Comparison of ENCODE assay signal across 8 cellular contexts in the genomic region with DNA sequence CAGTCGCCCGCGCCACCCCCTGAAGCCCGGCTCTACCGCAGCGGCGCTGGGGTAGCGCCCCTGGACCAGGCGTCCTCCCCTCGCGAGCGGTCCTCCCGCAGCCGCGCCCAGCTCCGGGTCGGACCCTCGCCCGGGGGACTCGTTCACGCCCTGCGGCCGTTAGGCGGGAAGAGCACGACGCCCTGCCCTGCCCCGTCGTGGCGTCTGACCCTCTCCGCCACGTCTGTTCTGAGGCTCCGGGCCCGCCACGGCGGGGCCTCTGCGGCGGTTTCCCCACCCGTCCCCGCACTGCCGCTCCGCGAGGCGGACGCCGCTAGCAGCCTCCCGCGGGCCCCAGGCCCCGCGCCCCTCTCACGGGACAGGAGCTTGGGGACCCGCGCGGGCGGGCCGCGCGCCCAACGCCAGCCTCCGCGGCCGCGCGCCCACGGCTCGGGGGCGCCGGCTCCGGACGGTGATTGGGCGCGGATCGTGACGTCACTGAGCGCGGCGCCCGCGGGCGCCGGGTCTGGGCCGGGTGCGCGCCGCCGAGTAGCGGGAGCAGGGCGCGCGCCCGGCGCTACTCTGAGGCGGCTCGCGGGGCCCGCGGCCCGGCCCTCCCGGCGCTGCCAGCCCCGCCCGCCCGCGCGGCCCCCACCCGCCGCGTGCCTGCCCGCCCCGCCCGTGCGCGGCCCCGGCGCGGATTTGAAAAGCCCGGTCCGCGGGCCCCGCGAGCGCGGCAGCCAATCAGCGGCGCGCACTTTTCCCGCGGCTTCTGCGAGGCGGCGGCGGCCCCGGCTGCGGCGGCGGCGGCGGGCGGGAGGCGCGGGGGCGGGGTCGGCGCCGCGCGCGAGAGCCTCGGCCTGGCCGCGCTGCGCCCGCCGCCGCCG. TPM values are rescaled to one million over a fixed set of nuclear protein-coding genes. Genes with fewer than 3 reads are reported as not detected.
A peak's percentile ranks its signal among the peaks of the same experiment; 100 is the strongest.
DNase-seq lines count a peak whose midpoint lies in the region; ATAC-seq and TF ChIP-seq lines count a peak whose summit lies in the region.

A gene (plus strand): TSS at position 816 of the 866 bp plus-strand sequence. CDS start 29,262 bp downstream, outside the sequence.

- H2AK5ac ChIP-seq in trophoblast cell (ENCODE audit: low read length), result peak within 1 kb of the TSS; percentile 86

- H3K27ac ChIP-seq in trophoblast cell (ENCODE audit: low read depth, low read length) (peak within 1 kb of the TSS; percentile 77), tibial artery (peak within 1 kb of the TSS; percentile 88 to 99)

- peaks cover 12% of the 10 kb centered on the region for H3K36me3 Mint-ChIP-seq in activated naive CD8-positive, alpha-beta T cell treated with anti-CD3 and anti-CD28 coated beads, Interleukin-2, amount 10 ng/mL, durations not matched to agents 7 days and 5 days

- peak within 1 kb of the TSS; percentile 80 for H3K4ac ChIP-seq in trophoblast cell (ENCODE audit: low read depth, low read length)

- H2BK5ac ChIP-seq in trophoblast cell (ENCODE audit: low read depth, low read length, poor library complexity), result peak within 1 kb of the TSS; percentile 39

- H3K36me3 ChIP-seq in trophoblast cell (ENCODE audit: control insufficient read depth in 1 of 2, insufficient read depth in 2 of 2, low read length in 2 of 2) (no peaks in the 10 kb centered on the region), tibial artery (no peaks in the 10 kb centered on the region)

- H3K9ac ChIP-seq in trophoblast cell (ENCODE audit: low read length), result peak within 1 kb of the TSS; percentile 95

- peak within 1 kb of the TSS; percentile 92 for H4K91ac ChIP-seq in trophoblast cell (ENCODE audit: low read depth, low read length)

- intact Hi-C loops in Right ventricle myocardium superior (cut with DNase I), result no loop called here
- intact Hi-C loops in tibial artery (cut with DNase I; ENCODE audit: low total_unique reads), result loop anchor here (10.0 kb wide), 1 partner anchor 134 kb away; a partner anchor contains a TSS

- POLR2A ChIA-PET in activated naive CD8-positive, alpha-beta T cell treated with anti-CD3 and anti-CD28 coated beads, Interleukin-2, amount 10 ng/mL, durations not matched to agents 7 days and 5 days (lab: Charles Lee), result interaction anchor here (0.6 to 2.0 kb wide), 12 partner anchors 10 to 623 kb away, joined by 3 to 49 read pairs (median 4); a partner anchor contains a TSS

- peak within 1 kb of the TSS; percentile 98 for H3K4me2 ChIP-seq in trophoblast cell (ENCODE audit: low read length)

- H3K4me3 ChIP-seq in GM12865 (ENCODE audit: low read depth, low read length) (peak within 1 kb of the TSS; percentile 95), trophoblast cell (ENCODE audit: low read depth, low read length) (peak within 1 kb of the TSS; percentile 93), tibial artery (peak within 1 kb of the TSS; percentile 88 to 92)

- peak within 1 kb of the TSS; percentile 71 for H3K18ac ChIP-seq in trophoblast cell (ENCODE audit: low read length)

- no peaks in the 10 kb centered on the region for H3K27me3 ChIP-seq in trophoblast cell (ENCODE audit: insufficient read depth, low read length)
- H3K27me3 ChIP-seq in tibial artery, result peaks cover 0 to 11% of the 10 kb centered on the region in 2 donors

- H2AFZ ChIP-seq in trophoblast cell (ENCODE audit: insufficient read depth, low read length, poor library complexity), result peak within 1 kb of the TSS; percentile 67

- peak; percentile 95 for DNase-seq in GM12865 (ENCODE audit: low read depth)
- peak; percentile 84 for DNase-seq in NCI-H1092 treated with DMSO at 0.1 percent for 48 hours (lab: John Stamatoyannopoulos, UW)
- DNase-seq in SW 1271 (lab: John Stamatoyannopoulos, UW), result peak; percentile 49 to 83
- peak; percentile 95 for DNase-seq in activated naive CD8-positive, alpha-beta T cell treated with anti-CD3 and anti-CD28 coated beads, Interleukin-2, amount 10 ng/mL, durations not matched to agents 7 days and 5 days
- DNase-seq in Right ventricle myocardium superior, result peak; percentile 93
- DNase-seq in trophoblast cell, result peak; percentile 67 to 87
- DNase-seq in tibial artery, result peak; percentile 78 to 92

- peak within 1 kb of the TSS; percentile 67 for H2BK120ac ChIP-seq in trophoblast cell (ENCODE audit: insufficient read depth, low read length, poor library complexity)

- H2BK12ac ChIP-seq in trophoblast cell (ENCODE audit: low read length), result no peak within 1 kb of the TSS

- TF ChIP-seq CTCF in GM12865 (IDR thresholded peaks at IDR 0.05; ENCODE audit: insufficient read depth, low read depth, low read length, missing control alignments) (no peak), tibial artery (IDR thresholded peaks at IDR 0.05) (no peak)

- peaks cover 13% of the 10 kb centered on the region for H3K79me1 ChIP-seq in trophoblast cell (ENCODE audit: low read length)

- H3K27me3 Mint-ChIP-seq in activated naive CD8-positive, alpha-beta T cell treated with anti-CD3 and anti-CD28 coated beads, Interleukin-2, amount 10 ng/mL, durations not matched to agents 7 days and 5 days, result no peaks in the 10 kb centered on the region

- H3K9me3 ChIP-seq in trophoblast cell (ENCODE audit: insufficient read depth, low read depth, low read length) (peaks cover 2% of the 10 kb centered on the region), tibial artery (no peaks in the 10 kb centered on the region)

- H3K4me1 Mint-ChIP-seq in activated naive CD8-positive, alpha-beta T cell treated with anti-CD3 and anti-CD28 coated beads, Interleukin-2, amount 10 ng/mL, durations not matched to agents 7 days and 5 days, result peaks cover 28% of the 10 kb centered on the region

- peak within 1 kb of the TSS; percentile 82 for H4K8ac ChIP-seq in trophoblast cell (ENCODE audit: low read depth, low read length)

- peak within 1 kb of the TSS; percentile 72 for H4K12ac ChIP-seq in trophoblast cell (ENCODE audit: low read depth, low read length)

- peaks cover 8% of the 10 kb centered on the region for H3K79me2 ChIP-seq in trophoblast cell (ENCODE audit: control insufficient read depth, insufficient read depth, low read length, poor library complexity)

- peak within 1 kb of the TSS; percentile 99 for H3K4me3 Mint-ChIP-seq in activated naive CD8-positive, alpha-beta T cell treated with anti-CD3 and anti-CD28 coated beads, Interleukin-2, amount 10 ng/mL, durations not matched to agents 7 days and 5 days

- ATAC-seq in HG02623 (IDR thresholded peaks at IDR 0.05; ENCODE audit: unreplicated experiment) (peak; percentile 61), Right ventricle myocardium superior (ENCODE audit: poor library complexity) (peak; percentile 91)
- peak; percentile 64 for ATAC-seq in activated naive CD8-positive, alpha-beta T cell treated with anti-CD3 and anti-CD28 coated beads, Interleukin-2, amount 10 ng/mL, durations not matched to agents 7 days and 5 days (ENCODE audit: low read depth)

- peak within 1 kb of the TSS; percentile 84 for H3K14ac ChIP-seq in trophoblast cell (ENCODE audit: low read length)

- peak within 1 kb of the TSS; percentile 99 for H3K27ac Mint-ChIP-seq in activated naive CD8-positive, alpha-beta T cell treated with anti-CD3 and anti-CD28 coated beads, Interleukin-2, amount 10 ng/mL, durations not matched to agents 7 days and 5 days

- H3K23ac ChIP-seq in trophoblast cell (ENCODE audit: low read length), result no peak within 1 kb of the TSS

- no peaks in the 10 kb centered on the region for H3K9me3 Mint-ChIP-seq in activated naive CD8-positive, alpha-beta T cell treated with anti-CD3 and anti-CD28 coated beads, Interleukin-2, amount 10 ng/mL, durations not matched to agents 7 days and 5 days

- WGBS in trophoblast cell (ENCODE audit: extremely low coverage, insufficient coverage, insufficient read length), result no CpG with 5 or more reads among the region's 155 CpGs

- H3K4me1 ChIP-seq in trophoblast cell (ENCODE audit: control insufficient read depth in 1 of 2, insufficient read depth in 2 of 2, low read length in 2 of 2), result peaks cover 0 to 3% of the 10 kb centered on the region in 2 experiments
- peaks cover 0 to 26% (median 15%) of the 10 kb centered on the region in 4 donors for H3K4me1 ChIP-seq in tibial artery

RNA-seq across cellular contexts. Expression of the gene that starts here (rescaled TPM):
- 100 to 1,000 TPM; 218 to 231 TPM for total RNA-seq in activated naive CD8-positive, alpha-beta T cell treated with anti-CD3 and anti-CD28 coated beads, Interleukin-2, amount 10 ng/mL, durations not matched to agents 7 days and 5 days
- total RNA-seq in Right ventricle myocardium superior, result 32.6 TPM
- polyA plus RNA-seq in trophoblast cell (2013), result 29.4 and 32.1 TPM in 2 replicates

Comparison
In these comparisons a context has a peak if more than half of its experiments do, and no peak if none do; other contexts are left out.
1. Peak in every context shown above with its lines: DNase-seq, ATAC-seq, H3K4me3 ChIP-seq and H3K27ac ChIP-seq.